ENCODE assay signal across 22 cellular contexts in genomic region chr13:99072941-99073340, GRCh38.
"Had no signal": no experiment of that assay in that cellular context is flagged by ENCODE, and none has a peak within 500 bp of the region (broad histone marks: within the 10 kb centered on the region; RNA-seq: fewer than 3 reads in every experiment).

No MANE protein-coding gene starts in this region.

- DNase-seq: activated B cell treated with CpG ODN at 0.5 μM for 24 hours; activated CD4-positive, alpha-beta T cell treated with anti-CD3 and anti-CD28 coated beads, Interleukin-2, amount 50 U/mL, for 4 hours; activated effector memory CD4-positive, alpha-beta T cell treated with Interleukin-2 at 50 U/mL for 16 hours; activated naive CD4-positive, alpha-beta T cell treated with anti-CD3 and anti-CD28 coated beads for 36 hours; activated T-cell treated with anti-CD3 and anti-CD28 coated beads, Interleukin-2, amount 50 U/mL, for 48 hours; anterior cingulate cortex; cerebellar nuclear complex; colonic mucosa; dorsolateral prefrontal cortex; effector memory CD8-positive, alpha-beta T cell; erythroblast; gastrocnemius medialis; glutamatergic neuron; left ventricle myocardium inferior; mesendoderm; posterior cingulate gyrus; right cardiac atrium; stimulated activated CD4-positive, alpha-beta T cell treated with anti-CD3 and anti-CD28 coated beads, Interleukin-15, amount 100 ng/mL, for 24 hours; stimulated activated CD4-positive, alpha-beta T cell treated with anti-CD3 and anti-CD28 coated beads, Interleukin-2, amount 100 ng/mL, for 24 hours; stimulated activated naive CD4-positive, alpha-beta T cell; tibial artery had no signal

- H3K9me3 Mint-ChIP-seq: effector memory CD8-positive, alpha-beta T cell had no signal

- ATAC-seq: effector memory CD8-positive, alpha-beta T cell; gastrocnemius medialis; right cardiac atrium had no signal

- H3K27ac Mint-ChIP-seq: activated B cell treated with CpG ODN at 0.5 μM for 24 hours; activated naive CD4-positive, alpha-beta T cell treated with anti-CD3 and anti-CD28 coated beads for 36 hours; nephron had no signal

- H3K4me3 Mint-ChIP-seq: activated B cell treated with CpG ODN at 0.5 μM for 24 hours; activated naive CD4-positive, alpha-beta T cell treated with anti-CD3 and anti-CD28 coated beads for 36 hours; nephron had no signal

- H3K27me3 Mint-ChIP-seq: activated B cell treated with CpG ODN at 0.5 μM for 24 hours; effector memory CD8-positive, alpha-beta T cell had no signal
